In the genomic region with DNA sequence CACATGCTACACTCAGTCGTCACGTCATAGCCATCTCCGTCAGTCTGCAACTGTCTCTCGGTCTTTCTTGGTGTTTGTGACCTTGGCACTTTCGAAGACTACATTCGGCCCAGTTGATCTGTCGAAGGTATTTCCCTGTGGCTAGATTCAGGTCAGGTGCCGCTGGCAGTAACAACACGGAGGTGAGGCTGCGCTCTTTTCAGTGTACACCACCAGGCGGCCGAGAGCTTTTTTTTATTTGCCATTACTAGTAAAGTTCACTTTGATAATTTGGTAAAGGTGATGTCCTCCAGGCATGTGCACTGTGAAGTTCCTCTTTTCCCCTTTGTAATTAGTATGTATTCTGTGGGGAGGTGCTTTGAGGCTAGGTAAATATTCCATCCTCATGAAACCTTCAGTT, we compare ENCODE assay signal across 28 cellular contexts.
"Had no signal": no experiment of that assay in that cellular context is flagged by ENCODE, and none has a peak within 500 bp of the region (broad histone marks: within the 10 kb centered on the region; RNA-seq: fewer than 3 reads in every experiment).

No MANE protein-coding gene starts in this region.

- H3K27ac Mint-ChIP-seq: activated B cell treated with CpG ODN at 0.5 μM for 24 hours; activated CD4-positive, alpha-beta T cell treated with anti-CD3 and anti-CD28 coated beads for 36 hours; activated naive CD4-positive, alpha-beta T cell treated with anti-CD3 and anti-CD28 coated beads for 36 hours; activated naive CD8-positive, alpha-beta T cell treated with anti-CD3 and anti-CD28 coated beads for 36 hours; brain; nephron; T-helper 17 cell had no signal

- FAIRE-seq: pancreas had no signal

- H3K27me3 ChIP-seq: ascending aorta, cardiac muscle cell, dorsolateral prefrontal cortex, esophagus muscularis mucosa, foreskin keratinocyte, heart right ventricle, left lung, pancreas, stomach, thyroid gland had no signal

- DNase-seq: activated B cell treated with CpG ODN at 0.5 μM for 24 hours; activated CD4-positive, alpha-beta T cell treated with anti-CD3 and anti-CD28 coated beads for 36 hours; activated effector memory CD4-positive, alpha-beta T cell treated with Interleukin-2 at 50 U/mL for 16 hours; activated naive CD4-positive, alpha-beta T cell treated with anti-CD3 and anti-CD28 coated beads for 36 hours; activated naive CD8-positive, alpha-beta T cell treated with anti-CD3 and anti-CD28 coated beads for 36 hours; dorsolateral prefrontal cortex; effector memory CD4-positive, alpha-beta T cell; foreskin keratinocyte; heart right ventricle; kidney glomerular epithelial cell; left lung; pancreas; stimulated activated CD4-positive, alpha-beta T cell treated with anti-CD3 and anti-CD28 coated beads, Interleukin-1b, Interleukin-23, amount 100 ng/mL, for 48 hours; stimulated activated CD4-positive, alpha-beta T cell treated with anti-CD3 and anti-CD28 coated beads, Interleukin-4, amount 100 ng/mL, for 4 hours; stimulated activated CD8-positive, alpha-beta memory T cell treated with anti-CD3 and anti-CD28 coated beads, Interleukin-4, amount 100 ng/mL, for 48 hours; stimulated activated naive B cell treated with anti-CD40 and anti-IgM and Interleukin-4, amounts not matched to agents 10 μg/mL and 1 μg/mL and 100 μg/mL, for 72 hours; stomach; T-helper 17 cell; thyroid gland had no signal

- H3K4me2 ChIP-seq: smooth muscle cell had no signal

- H3K4me1 Mint-ChIP-seq: activated B cell treated with CpG ODN at 0.5 μM for 24 hours; activated CD4-positive, alpha-beta T cell treated with anti-CD3 and anti-CD28 coated beads for 36 hours; nephron had no signal

- H3K27ac ChIP-seq: ascending aorta, cardiac muscle cell, coronary artery, esophagus muscularis mucosa, foreskin keratinocyte, heart right ventricle, left lung, pancreas, prostate gland, stomach, thyroid gland had no signal

- H3K36me3 ChIP-seq: cardiac muscle cell, pancreas, prostate gland, thyroid gland had no signal

- H3K9me3 Mint-ChIP-seq: activated naive CD8-positive, alpha-beta T cell treated with anti-CD3 and anti-CD28 coated beads for 36 hours had no signal

- ATAC-seq: activated CD4-positive, alpha-beta T cell treated with anti-CD3 and anti-CD28 coated beads for 36 hours; foreskin keratinocyte; heart right ventricle; left lung; pancreas; stimulated activated naive B cell treated with anti-CD40 and anti-IgM and Interleukin-4, amounts not matched to agents 10 μg/mL and 1 μg/mL and 100 μg/mL, for 72 hours; T-helper 17 cell had no signal

- H3K4me3 Mint-ChIP-seq: activated B cell treated with CpG ODN at 0.5 μM for 24 hours; activated CD4-positive, alpha-beta T cell treated with anti-CD3 and anti-CD28 coated beads for 36 hours; activated naive CD4-positive, alpha-beta T cell treated with anti-CD3 and anti-CD28 coated beads for 36 hours; activated naive CD8-positive, alpha-beta T cell treated with anti-CD3 and anti-CD28 coated beads for 36 hours; brain; nephron; stimulated activated naive B cell treated with anti-CD40 and anti-IgM and Interleukin-4, amounts not matched to agents 10 μg/mL and 1 μg/mL and 100 μg/mL, for 72 hours; T-helper 17 cell had no signal

- H3K4me1 ChIP-seq: ascending aorta, foreskin keratinocyte, prostate gland had no signal

- H3K4me3 ChIP-seq: ascending aorta, cardiac muscle cell, coronary artery, dorsolateral prefrontal cortex, esophagus muscularis mucosa, heart right ventricle, left lung, lung, pancreas, prostate gland, smooth muscle cell, stomach, thyroid gland had no signal

- H3K9me3 ChIP-seq: ascending aorta, esophagus muscularis mucosa, left lung, pancreas, prostate gland, stomach, thyroid gland had no signal
